Comparison of ENCODE assay signal across 13 cellular contexts in the genomic region with DNA sequence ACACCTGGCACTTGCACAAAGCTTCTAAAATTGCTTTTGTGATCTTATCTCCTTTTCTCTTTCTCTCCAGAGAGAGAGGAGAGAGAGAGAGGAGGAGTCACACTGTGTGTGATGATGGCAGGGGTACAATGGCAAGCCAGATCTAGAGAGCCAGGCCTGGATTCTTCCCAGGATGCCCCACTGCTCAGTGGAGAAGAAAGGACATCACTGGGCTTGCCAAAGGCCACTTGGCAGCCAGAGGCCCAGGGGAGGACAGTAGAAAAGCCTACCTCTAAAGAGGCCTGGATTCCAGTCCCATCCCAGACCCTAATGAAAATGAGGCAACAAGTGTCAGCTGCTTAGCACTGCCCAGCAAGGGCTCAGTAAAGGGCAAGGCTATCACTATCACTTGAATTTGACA. TPM values are rescaled to one million over a fixed set of nuclear protein-coding genes. Genes with fewer than 3 reads are reported as not detected.
DNase-seq lines count a peak whose midpoint lies in the region; ATAC-seq and TF ChIP-seq lines count a peak whose summit lies in the region.
"Had no signal": no experiment of that assay in that cellular context is flagged by ENCODE, and none has a peak within 500 bp of the region (broad histone marks: within the 10 kb centered on the region; RNA-seq: fewer than 3 reads in every experiment).

No MANE protein-coding gene starts in this region.

- no peaks in the 10 kb centered on the region for H3K9me3 Mint-ChIP-seq in endothelial cell (ENCODE audit: unreplicated experiment)
- H3K9me3 Mint-ChIP-seq: naive thymus-derived CD4-positive, alpha-beta T cell had no signal

- H3K14ac ChIP-seq in trophoblast cell (ENCODE audit: low read length), result no peak overlapping the region

- no peak overlapping the region for H3K4ac ChIP-seq in trophoblast cell (ENCODE audit: low read depth, low read length)

- no peak overlapping the region for H2BK5ac ChIP-seq in trophoblast cell (ENCODE audit: low read depth, low read length, poor library complexity)

- H3K27me3 Mint-ChIP-seq in endothelial cell (ENCODE audit: unreplicated experiment), result peaks cover 11% of the 10 kb centered on the region
- H3K27me3 Mint-ChIP-seq: naive thymus-derived CD4-positive, alpha-beta T cell had no signal

- H3K9ac ChIP-seq in trophoblast cell (ENCODE audit: low read length), result no peak overlapping the region

- H4K8ac ChIP-seq in trophoblast cell (ENCODE audit: low read depth, low read length), result no peak overlapping the region

- no peak overlapping the region for H3K27ac Mint-ChIP-seq in endothelial cell (ENCODE audit: unreplicated experiment)
- H3K27ac Mint-ChIP-seq: naive thymus-derived CD4-positive, alpha-beta T cell had no signal

- no peak overlapping the region for H3K18ac ChIP-seq in trophoblast cell (ENCODE audit: low read length)

- H4K91ac ChIP-seq in trophoblast cell (ENCODE audit: low read depth, low read length), result no peak overlapping the region

- H3K9me2 ChIP-seq in hepatocyte (replicated peaks; ENCODE audit: insufficient read depth), result no peaks in the 10 kb centered on the region

- H3K4me1 ChIP-seq in cardiac muscle cell (ENCODE audit: low read depth) (peaks cover 16% of the 10 kb centered on the region), trophoblast cell (ENCODE audit: control insufficient read depth in 1 of 2, insufficient read depth in 2 of 2, low read length in 2 of 2) (peaks cover 4% of the 10 kb centered on the region in 2 experiments), hepatocyte (ENCODE audit: insufficient read depth) (peaks cover 5% of the 10 kb centered on the region)
- H3K4me1 ChIP-seq: SJCRH30 had no signal

- H3K79me2 ChIP-seq in trophoblast cell (ENCODE audit: control insufficient read depth, insufficient read depth, low read length, poor library complexity) (no peaks in the 10 kb centered on the region), hepatocyte (peaks cover 4% of the 10 kb centered on the region)

- intact Hi-C loops in Right ventricle myocardium inferior (cut with DNase I), result loop anchor here (5.0 kb wide), 1 partner anchor 396 kb away; no protein-coding TSS in a partner anchor

- no peaks in the 10 kb centered on the region for H4K20me1 ChIP-seq in hepatocyte (ENCODE audit: insufficient read depth, poor library complexity, severe bottlenecking)

- H3K79me1 ChIP-seq in trophoblast cell (ENCODE audit: low read length), result no peaks in the 10 kb centered on the region

- H3K23ac ChIP-seq in trophoblast cell (ENCODE audit: low read length), result no peak overlapping the region

- H2BK120ac ChIP-seq in trophoblast cell (ENCODE audit: insufficient read depth, low read length, poor library complexity), result no peak overlapping the region

- H3K4me3 ChIP-seq in cardiac muscle cell (no peak overlapping the region), trophoblast cell (ENCODE audit: low read depth, low read length) (no peak overlapping the region), hepatocyte (no peak overlapping the region)
- H3K4me3 ChIP-seq: SJCRH30, thyroid gland had no signal

- peaks cover 44% of the 10 kb centered on the region for H3K36me3 Mint-ChIP-seq in endothelial cell (ENCODE audit: low read depth, unreplicated experiment)

- no peak overlapping the region for H3K4me3 Mint-ChIP-seq in endothelial cell (ENCODE audit: unreplicated experiment)
- H3K4me3 Mint-ChIP-seq: naive thymus-derived CD4-positive, alpha-beta T cell had no signal

- no peak for DNase-seq in cardiac muscle cell (ENCODE audit: low read depth in 1 of 2, low spot score in 1 of 2)
- DNase-seq in Right ventricle myocardium inferior (ENCODE audit: missing footprints), result no peak
- no peak for DNase-seq in endothelial cell (ENCODE audit: low spot score)
- no peak for DNase-seq in trophoblast cell
- DNase-seq in hepatocyte (ENCODE audit: low spot score), result no peak
- no peak for DNase-seq in COLO668 (lab: John Stamatoyannopoulos, UW; ENCODE audit: unreplicated experiment)
- DNase-seq: naive thymus-derived CD4-positive, alpha-beta T cell; NCI-H1092; NCI-H2171 treated with DMSO at 0.1 percent for 48 hours; SJCRH30; thyroid gland had no signal

- H3K27me3 ChIP-seq in cardiac muscle cell (no peaks in the 10 kb centered on the region), trophoblast cell (ENCODE audit: insufficient read depth, low read length) (no peaks in the 10 kb centered on the region), hepatocyte (no peaks in the 10 kb centered on the region)
- H3K27me3 ChIP-seq: SJCRH30, thyroid gland had no signal

- H3K36me3 ChIP-seq in cardiac muscle cell (peaks cover 14% of the 10 kb centered on the region), trophoblast cell (ENCODE audit: control insufficient read depth in 1 of 2, insufficient read depth in 2 of 2, low read length in 2 of 2) (peaks cover 38 to 47% of the 10 kb centered on the region in 2 experiments), hepatocyte (replicated peaks; ENCODE audit: insufficient read depth, low read depth) (no peaks in the 10 kb centered on the region)

- no peak overlapping the region for H4K12ac ChIP-seq in trophoblast cell (ENCODE audit: low read depth, low read length)

- no peak overlapping the region for H3K4me2 ChIP-seq in trophoblast cell (ENCODE audit: low read length)
- H3K4me2 ChIP-seq in hepatocyte, result no peak overlapping the region

- TF ChIP-seq CTCF in cardiac muscle cell (IDR thresholded peaks at IDR 0.05; ENCODE audit: low read depth, low read length) (no peak), endothelial cell (IDR thresholded peaks at IDR 0.05; ENCODE audit: unreplicated experiment) (no peak), hepatocyte (IDR thresholded peaks at IDR 0.05; ENCODE audit: poor library complexity) (no peak)

- peaks cover 20% of the 10 kb centered on the region for H3K4me1 Mint-ChIP-seq in endothelial cell (ENCODE audit: unreplicated experiment)

- H2BK12ac ChIP-seq in trophoblast cell (ENCODE audit: low read length), result no peak overlapping the region

- ATAC-seq in Right ventricle myocardium inferior (no peak), HG02981 (IDR thresholded peaks at IDR 0.05; ENCODE audit: unreplicated experiment) (peak; percentile 19)
- ATAC-seq: naive thymus-derived CD4-positive, alpha-beta T cell had no signal

- H3K9me3 ChIP-seq in cardiac muscle cell (ENCODE audit: low read depth) (no peaks in the 10 kb centered on the region), trophoblast cell (ENCODE audit: insufficient read depth, low read depth, low read length) (no peaks in the 10 kb centered on the region), hepatocyte (ENCODE audit: low read depth) (no peaks in the 10 kb centered on the region)
- H3K9me3 ChIP-seq: SJCRH30, thyroid gland had no signal

- no peak overlapping the region for H2AK5ac ChIP-seq in trophoblast cell (ENCODE audit: low read length)

- H2AFZ ChIP-seq in trophoblast cell (ENCODE audit: insufficient read depth, low read length, poor library complexity) (no peak overlapping the region), hepatocyte (no peak overlapping the region)

- H3K27ac ChIP-seq in cardiac muscle cell, result peak overlapping the region; percentile 58
- peak overlapping the region; percentile 54 for H3K27ac ChIP-seq in cingulate gyrus (ENCODE audit: low read depth, low read length)
- H3K27ac ChIP-seq in trophoblast cell (ENCODE audit: low read depth, low read length), result no peak overlapping the region
- H3K27ac ChIP-seq in hepatocyte, result no peak overlapping the region
- H3K27ac ChIP-seq: SJCRH30, thyroid gland had no signal

RNA-seq across cellular contexts. Expression of gene XPNPEP1, which starts 41.8 kb away (rescaled TPM):
- 114 and 137 TPM in 2 replicates for total RNA-seq in cardiac muscle cell
- 68.1 and 87.1 TPM in 2 replicates for polyA plus RNA-seq in cardiac muscle cell
- 43.6 TPM for total RNA-seq in Right ventricle myocardium inferior
- total RNA-seq in endothelial cell (ENCODE audit: unreplicated experiment), result 202 TPM
- polyA plus RNA-seq in trophoblast cell (2013), result 48.2 and 48.7 TPM in 2 replicates
- 89.7 and 99.4 TPM in 2 replicates for total RNA-seq in hepatocyte
- polyA plus RNA-seq in hepatocyte, result 40.2 and 55.5 TPM in 2 replicates

Comparison
In these comparisons a context has a peak if more than half of its experiments do, and no peak if none do; other contexts are left out.
1. H3K27ac ChIP-seq: peak in cardiac muscle cell (single experiment) and cingulate gyrus (single experiment); none in trophoblast cell (single experiment) and hepatocyte (single experiment).